In genomic region chr15:95286316-95286880, GRCh38 we compare ENCODE assay signal across 24 cellular contexts.
DNase-seq lines count a peak whose midpoint lies in the region; ATAC-seq and TF ChIP-seq lines count a peak whose summit lies in the region.
"Had no signal": no experiment of that assay in that cellular context is flagged by ENCODE, and none has a peak within 500 bp of the region (broad histone marks: within the 10 kb centered on the region; RNA-seq: fewer than 3 reads in every experiment).

No MANE protein-coding gene starts in this region.

- H3K4me1 ChIP-seq in IMR-90 (ENCODE audit: control insufficient read depth, insufficient read depth, low read length) (peaks cover 15% of the 10 kb centered on the region), ectodermal cell (ENCODE audit: control insufficient read depth, insufficient read depth, low read length) (peaks cover 68% of the 10 kb centered on the region), tibial artery (peaks cover 0 to 94% (median 35%) of the 10 kb centered on the region in 4 donors)
- H3K4me1 ChIP-seq: psoas muscle had no signal

- H3K9me3 ChIP-seq in IMR-90 (ENCODE audit: control insufficient read depth, insufficient read depth, low read length) (no peaks in the 10 kb centered on the region), ectodermal cell (ENCODE audit: control insufficient read depth, low read length) (no peaks in the 10 kb centered on the region), tibial artery (no peaks in the 10 kb centered on the region)
- H3K9me3 ChIP-seq: psoas muscle, spleen had no signal

- H4K5ac ChIP-seq in IMR-90 (ENCODE audit: low read depth, low read length): peak overlapping the region; percentile 5; the same call in 1 of the 2 replicates

- no peaks in the 10 kb centered on the region for H3K36me3 Mint-ChIP-seq in nephron (ENCODE audit: low read depth)
- H3K36me3 Mint-ChIP-seq: naive thymus-derived CD8-positive, alpha-beta T cell had no signal

- in situ Hi-C loops in IMR-90 (cut with MboI; ENCODE audit: low sequenced_read_pairs): no loop called here

- intact Hi-C loops in IMR-90 (cut with micrococcal nuclease): loop anchor here (5.0 to 10.0 kb wide), 3 partner anchors 259 to 888 kb away; no protein-coding TSS in a partner anchor
- intact Hi-C loops in tibial artery (cut with DNase I; ENCODE audit: low total_unique reads): no loop called here

- dilution Hi-C loops in IMR-90 (cut with HindIII; ENCODE audit: low sequenced_read_pairs, unreplicated experiment): no loop called here

- BruUV-seq in IMR-90 (replicated peaks; lab: Mats Ljungman, UMichigan): no TSS peak

- H3K4me1 Mint-ChIP-seq in nephron: peaks cover 86% of the 10 kb centered on the region

- H3K36me3 ChIP-seq in IMR-90 (ENCODE audit: control insufficient read depth, insufficient read depth, low read length): no peaks in the 10 kb centered on the region
- H3K36me3 ChIP-seq in ectodermal cell (ENCODE audit: control insufficient read depth, insufficient read depth, low read length): no peaks in the 10 kb centered on the region
- H3K36me3 ChIP-seq in tibial artery: no peaks in the 10 kb centered on the region
- H3K36me3 ChIP-seq: spleen had no signal

- WGBS in IMR-90 (ENCODE audit: extremely low coverage in 2 of 2, insufficient read length in 1 of 2), 2 experiments: no CpG with 5 or more reads among the region's 10 CpGs
- WGBS in ectodermal cell, 2 experiments: 22 to 26% methylated on average over 8 to 10 of the region's 10 CpGs

- H3K56ac ChIP-seq in IMR-90 (ENCODE audit: extremely low read depth, insufficient read depth, low read length): no peak overlapping the region

- H2BK5ac ChIP-seq in IMR-90 (ENCODE audit: low read depth, low read length, poor library complexity, severe bottlenecking): no peak overlapping the region

- peak overlapping the region; percentile 48; the same call in 1 of the 2 replicates for H3K9ac ChIP-seq in IMR-90 (ENCODE audit: low read depth, low read length)

- H3K27ac ChIP-seq in IMR-90 (ENCODE audit: insufficient read depth, low read length) (peak overlapping the region; percentile 35; the same call in 1 of the 2 replicates), ectodermal cell (ENCODE audit: insufficient read depth, low read depth, low read length, poor library complexity, severe bottlenecking) (peak overlapping the region; percentile 92), tibial artery (peak overlapping the region; percentile 54 to 75)
- H3K27ac ChIP-seq: epithelial cell of prostate, psoas muscle had no signal

- no peak for ATAC-seq in IMR-90 (ENCODE audit: low read depth)
- no peak for ATAC-seq in HG02973 (IDR thresholded peaks at IDR 0.05; ENCODE audit: unreplicated experiment)
- ATAC-seq: naive thymus-derived CD8-positive, alpha-beta T cell; psoas muscle had no signal

- peak overlapping the region; percentile 21 for H2AFZ ChIP-seq in IMR-90 (replicated peaks; ENCODE audit: low read length, poor library complexity)

- no peak overlapping the region for H2AK9ac ChIP-seq in IMR-90 (replicated peaks; ENCODE audit: low read depth, low read length, poor library complexity)

- H3K18ac ChIP-seq in IMR-90 (ENCODE audit: low read depth, low read length): peak overlapping the region; percentile 20

- peaks cover 8% of the 10 kb centered on the region for H3K27me3 Mint-ChIP-seq in nephron (ENCODE audit: low read depth)

- TF ChIP-seq POLR2A in IMR-90 (IDR thresholded peaks at IDR 0.05; ENCODE audit: low read depth, low read length): no peak

- H3K27ac Mint-ChIP-seq in nephron: peak overlapping the region; percentile 87 to 97 (median 95)
- H3K27ac Mint-ChIP-seq: stimulated activated naive CD8-positive, alpha-beta T cell treated with anti-CD3 and anti-CD28 coated beads, Interleukin-15, amount 100 ng/mL, for 72 hours had no signal

- H4K20me1 ChIP-seq in IMR-90 (ENCODE audit: insufficient read depth, low read length): no peaks in the 10 kb centered on the region

- no peaks in the 10 kb centered on the region for H3K9me3 Mint-ChIP-seq in nephron
- H3K9me3 Mint-ChIP-seq: naive thymus-derived CD8-positive, alpha-beta T cell; stimulated activated naive CD8-positive, alpha-beta T cell treated with anti-CD3 and anti-CD28 coated beads, Interleukin-15, amount 100 ng/mL, for 72 hours had no signal

- no peak overlapping the region; the same call in 1 of the 2 replicates for H3K14ac ChIP-seq in IMR-90 (replicated peaks; ENCODE audit: low read depth, low read length)

- TF ChIP-seq RAD21 in IMR-90 (IDR thresholded peaks at IDR 0.05; ENCODE audit: low read length): no peak

- DNase-seq in IMR-90: no peak
- DNase-seq in tibial artery: no peak
- DNase-seq in DMS153 (lab: John Stamatoyannopoulos, UW): no peak
- no peak for DNase-seq in GF-D8 (lab: John Stamatoyannopoulos, UW)
- DNase-seq: activated CD4-positive, alpha-beta T cell treated with anti-CD3 and anti-CD28 coated beads, Interleukin-2, amount 10 ng/mL, durations not matched to agents 24 days and 14 days; activated effector memory CD4-positive, alpha-beta T cell treated with anti-CD3 and anti-CD28 coated beads, Interleukin-2, amount 50 U/mL, for 16 hours; DMS 273 treated with DMSO at 0.1 percent for 48 hours; foreskin melanocyte; GDM1; hippocampal formation; naive thymus-derived CD8-positive, alpha-beta T cell; NCI-H187 treated with DMSO at 0.1 percent for 48 hours; NCI-H2227 treated with DMSO at 0.1 percent for 48 hours; NCI-H748 treated with DMSO at 0.1 percent for 48 hours; psoas muscle; SHP77 treated with DMSO at 0.1 percent for 48 hours; spleen; stimulated activated CD4-positive, alpha-beta T cell treated with anti-CD3 and anti-CD28 coated beads, Interleukin-4, amount 100 ng/mL, for 24 hours; T-helper 1 cell had no signal

- peak overlapping the region; percentile 27 to 69; a peak in 2 of 4 replicates for H4K8ac ChIP-seq in IMR-90 (ENCODE audit: low read depth in 2 of 2, low read length in 2 of 2)

- no peak overlapping the region for H3K23ac ChIP-seq in IMR-90 (ENCODE audit: low read depth, low read length)

- peak overlapping the region; percentile 22; the same call in 1 of the 3 replicates for H2BK15ac ChIP-seq in IMR-90 (ENCODE audit: low read depth, low read length)

- peak overlapping the region; percentile 89; the same call in 1 of the 2 replicates for H2BK120ac ChIP-seq in IMR-90 (ENCODE audit: low read depth, low read length)

- H3K27me3 ChIP-seq in IMR-90 (ENCODE audit: control insufficient read depth, insufficient read depth, low read length) (no peaks in the 10 kb centered on the region), ectodermal cell (ENCODE audit: control insufficient read depth, insufficient read depth, low read length, poor library complexity, severe bottlenecking) (no peaks in the 10 kb centered on the region), tibial artery (no peaks in the 10 kb centered on the region)

- no peaks in the 10 kb centered on the region for H3K79me1 ChIP-seq in IMR-90 (ENCODE audit: low read depth in 1 of 2, low read length in 2 of 2)

- H3K9me1 ChIP-seq in IMR-90 (ENCODE audit: insufficient read depth, low read length): no peaks in the 10 kb centered on the region

- H3K4me2 ChIP-seq in IMR-90 (ENCODE audit: low read depth, low read length): no peak overlapping the region

- CTCF ChIA-PET in IMR-90 (lab: Yijun Ruan, JAX): interaction anchor here (1.0 to 1.8 kb wide), 2 partner anchors 26 to 1060 kb away, joined by 3 to 5 read pairs; no protein-coding TSS in a partner anchor

- POLR2A ChIA-PET in IMR-90 (lab: Charles Lee; ENCODE audit: unreplicated experiment): no interaction called here

- H3K4me3 ChIP-seq in IMR-90 (ENCODE audit: insufficient read depth, low read depth, low read length) (no peak overlapping the region), ectodermal cell (ENCODE audit: insufficient read depth, low read depth, low read length) (no peak overlapping the region), tibial artery (no peak overlapping the region)
- H3K4me3 ChIP-seq: psoas muscle, spleen had no signal

- peak overlapping the region; percentile 38 to 64 (median 62) for H3K4me3 Mint-ChIP-seq in nephron
- H3K4me3 Mint-ChIP-seq: naive thymus-derived CD8-positive, alpha-beta T cell; stimulated activated naive CD8-positive, alpha-beta T cell treated with anti-CD3 and anti-CD28 coated beads, Interleukin-15, amount 100 ng/mL, for 72 hours had no signal

- peak overlapping the region; percentile 81; the same call in 1 of the 2 replicates for H3K4ac ChIP-seq in IMR-90 (ENCODE audit: low read depth, low read length)

- H2AK5ac ChIP-seq in IMR-90 (ENCODE audit: low read depth, low read length): no peak overlapping the region

- TF ChIP-seq CTCF in IMR-90 (conservative IDR thresholded peaks at IDR 0.05; ENCODE audit: low read depth, low read length) (no peak), nephron (IDR thresholded peaks at IDR 0.05; ENCODE audit: unreplicated experiment in 3 of 3) (no peak), tibial artery (IDR thresholded peaks at IDR 0.05) (no peak)

- H2BK20ac ChIP-seq in IMR-90 (ENCODE audit: low read depth, low read length): 0 out of 2 replicates have a peak overlapping the region, but pooled peaks have one; percentile 82

- H4K91ac ChIP-seq in IMR-90 (ENCODE audit: insufficient read depth, low read depth, low read length): no peak overlapping the region; the same call in 1 of the 2 replicates

TF ChIP-seq in IMR-90, 13 proteins besides CTCF, POLR2A, EP300 and RAD21:
- TF ChIP-seq ELK1 (IDR thresholded peaks at IDR 0.05; ENCODE audit: borderline replicate concordance, low read depth, low read length) (no peak), CEBPB (IDR thresholded peaks at IDR 0.05; ENCODE audit: low read depth, low read length) (0 out of 2 replicates have a peak, but pooled peaks have one; percentile 6)

Comparison
In these comparisons a context has a peak if more than half of its experiments do, and no peak if none do; other contexts are left out.
1. H3K27ac ChIP-seq: peak in every context shown above with its lines; median percentile 92 in ectodermal cell; 64 in tibial artery; 35 in IMR-90.